In the genomic region with DNA sequence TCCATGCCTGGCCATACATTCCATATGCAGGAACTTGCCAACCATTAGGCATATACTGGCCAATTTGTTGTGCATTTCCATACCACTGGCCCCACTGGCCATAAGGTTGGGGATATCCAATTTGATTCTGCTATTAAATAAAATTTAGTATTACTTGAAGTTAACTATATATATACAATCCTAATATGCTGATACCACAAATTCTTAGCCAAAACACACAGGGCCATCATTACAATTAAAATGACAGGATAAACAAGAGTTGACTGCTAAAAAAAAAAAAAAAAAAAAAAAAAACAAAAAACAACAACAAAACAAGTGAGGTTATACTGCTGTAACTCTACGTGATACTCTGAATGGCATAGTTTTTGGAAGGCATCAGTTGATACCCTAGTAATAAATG, we compare ENCODE assay signal across 1 cellular context.
TF ChIP-seq lines count a peak whose summit lies in the region.

No MANE protein-coding gene starts in this region.

TF ChIP-seq in A549, 52 proteins besides CTCF, POLR2A, EP300 and RAD21:
- TF ChIP-seq RARB (CRISPR knock-in tag; IDR thresholded peaks at IDR 0.05), result no peak
- TF ChIP-seq MAFK (IDR thresholded peaks at IDR 0.05; ENCODE audit: partially characterized antibody), result peak; percentile 83
